In genomic region chr3:28139967-28140634, GRCh38 we compare ENCODE assay signal across 1 cellular context.
TF ChIP-seq lines count a peak whose summit lies in the region.

No MANE protein-coding gene starts in this region.

TF ChIP-seq in HepG2, 621 proteins besides CTCF, POLR2A, EP300 and RAD21 (continued from another document and continues in another):
- TF ChIP-seq CHD4 (IDR thresholded peaks at IDR 0.05; ENCODE audit: borderline replicate concordance, low read length) = no peak
- no peak for TF ChIP-seq ZNF766 (CRISPR knock-in tag; IDR thresholded peaks at IDR 0.05; ENCODE audit: borderline replicate concordance)
- TF ChIP-seq TEAD2 (CRISPR knock-in tag; IDR thresholded peaks at IDR 0.05) = no peak
- TF ChIP-seq KMT2B (CRISPR knock-in tag; IDR thresholded peaks at IDR 0.05) = no peak
- no peak for TF ChIP-seq ZSCAN9 (CRISPR knock-in tag; IDR thresholded peaks at IDR 0.05; ENCODE audit: borderline replicate concordance)
- TF ChIP-seq ZNF570 (CRISPR knock-in tag; IDR thresholded peaks at IDR 0.05; ENCODE audit: borderline replicate concordance) = no peak
- TF ChIP-seq ZNF615 (CRISPR knock-in tag; IDR thresholded peaks at IDR 0.05; ENCODE audit: borderline replicate concordance) = no peak
- TF ChIP-seq EHMT2 (IDR thresholded peaks at IDR 0.05; ENCODE audit: borderline replicate concordance, low read depth, low read length) = no peak
- TF ChIP-seq, protein P1, sequence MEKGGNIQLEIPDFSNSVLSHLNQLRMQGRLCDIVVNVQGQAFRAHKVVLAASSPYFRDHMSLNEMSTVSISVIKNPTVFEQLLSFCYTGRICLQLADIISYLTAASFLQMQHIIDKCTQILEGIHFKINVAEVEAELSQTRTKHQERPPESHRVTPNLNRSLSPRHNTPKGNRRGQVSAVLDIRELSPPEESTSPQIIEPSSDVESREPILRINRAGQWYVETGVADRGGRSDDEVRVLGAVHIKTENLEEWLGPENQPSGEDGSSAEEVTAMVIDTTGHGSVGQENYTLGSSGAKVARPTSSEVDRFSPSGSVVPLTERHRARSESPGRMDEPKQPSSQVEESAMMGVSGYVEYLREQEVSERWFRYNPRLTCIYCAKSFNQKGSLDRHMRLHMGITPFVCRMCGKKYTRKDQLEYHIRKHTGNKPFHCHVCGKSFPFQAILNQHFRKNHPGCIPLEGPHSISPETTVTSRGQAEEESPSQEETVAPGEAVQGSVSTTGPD (CRISPR knock-in tag; IDR thresholded peaks at IDR 0.05) = no peak
- no peak for TF ChIP-seq ZNF207 (IDR thresholded peaks at IDR 0.05; ENCODE audit: borderline replicate concordance)
- no peak for TF ChIP-seq ZNF589 (CRISPR knock-in tag; conservative IDR thresholded peaks at IDR 0.05)
- TF ChIP-seq, protein P2, sequence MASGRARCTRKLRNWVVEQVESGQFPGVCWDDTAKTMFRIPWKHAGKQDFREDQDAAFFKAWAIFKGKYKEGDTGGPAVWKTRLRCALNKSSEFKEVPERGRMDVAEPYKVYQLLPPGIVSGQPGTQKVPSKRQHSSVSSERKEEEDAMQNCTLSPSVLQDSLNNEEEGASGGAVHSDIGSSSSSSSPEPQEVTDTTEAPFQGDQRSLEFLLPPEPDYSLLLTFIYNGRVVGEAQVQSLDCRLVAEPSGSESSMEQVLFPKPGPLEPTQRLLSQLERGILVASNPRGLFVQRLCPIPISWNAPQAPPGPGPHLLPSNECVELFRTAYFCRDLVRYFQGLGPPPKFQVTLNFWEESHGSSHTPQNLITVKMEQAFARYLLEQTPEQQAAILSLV (CRISPR knock-in tag; IDR thresholded peaks at IDR 0.05; ENCODE audit: borderline replicate concordance) = no peak
- TF ChIP-seq, protein P3, sequence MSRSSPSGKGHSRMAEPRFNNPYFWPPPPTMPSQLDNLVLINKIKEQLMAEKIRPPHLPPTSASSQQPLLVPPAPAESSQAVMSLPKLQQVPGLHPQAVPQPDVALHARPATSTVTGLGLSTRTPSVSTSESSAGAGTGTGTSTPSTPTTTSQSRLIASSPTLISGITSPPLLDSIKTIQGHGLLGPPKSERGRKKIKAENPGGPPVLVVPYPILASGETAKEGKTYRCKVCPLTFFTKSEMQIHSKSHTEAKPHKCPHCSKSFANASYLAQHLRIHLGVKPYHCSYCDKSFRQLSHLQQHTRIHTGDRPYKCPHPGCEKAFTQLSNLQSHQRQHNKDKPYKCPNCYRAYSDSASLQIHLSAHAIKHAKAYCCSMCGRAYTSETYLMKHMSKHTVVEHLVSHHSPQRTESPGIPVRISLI (CRISPR knock-in tag; IDR thresholded peaks at IDR 0.05; ENCODE audit: borderline replicate concordance) = no peak
- TF ChIP-seq ZNF136 (CRISPR knock-in tag; IDR thresholded peaks at IDR 0.05; ENCODE audit: low read depth) = no peak
- no peak for TF ChIP-seq CHD2 (IDR thresholded peaks at IDR 0.05; ENCODE audit: low read depth, low read length)
- no peak for TF ChIP-seq KDM6A (CRISPR knock-in tag; IDR thresholded peaks at IDR 0.05; ENCODE audit: low read depth)
- no peak for TF ChIP-seq ZNF124 (CRISPR knock-in tag; IDR thresholded peaks at IDR 0.05)
- TF ChIP-seq POGK (CRISPR knock-in tag; conservative IDR thresholded peaks at IDR 0.05) = no peak
- no peak for TF ChIP-seq NAIF1 (CRISPR knock-in tag; IDR thresholded peaks at IDR 0.05; ENCODE audit: borderline replicate concordance)
- TF ChIP-seq ZBTB1 (CRISPR knock-in tag; IDR thresholded peaks at IDR 0.05; ENCODE audit: borderline replicate concordance) = no peak
- no peak for TF ChIP-seq AGO2 (optimal IDR thresholded peaks at IDR 0.05; ENCODE audit: low read depth, low read length)
- TF ChIP-seq PAWR (CRISPR knock-in tag; IDR thresholded peaks at IDR 0.05; ENCODE audit: borderline replicate concordance) = no peak
- TF ChIP-seq CC2D1A (CRISPR knock-in tag; IDR thresholded peaks at IDR 0.05) = no peak
- no peak for TF ChIP-seq ZNF749 (CRISPR knock-in tag; IDR thresholded peaks at IDR 0.05; ENCODE audit: borderline replicate concordance)
- TF ChIP-seq CBX5 (CRISPR knock-in tag; IDR thresholded peaks at IDR 0.05; ENCODE audit: borderline replicate concordance) = no peak
- TF ChIP-seq STAT6 (CRISPR knock-in tag; IDR thresholded peaks at IDR 0.05; ENCODE audit: borderline replicate concordance) = no peak
- TF ChIP-seq REL (CRISPR knock-in tag; conservative IDR thresholded peaks at IDR 0.05) = no peak
- TF ChIP-seq BCLAF1 (IDR thresholded peaks at IDR 0.05) = no peak
- TF ChIP-seq, protein P4, sequence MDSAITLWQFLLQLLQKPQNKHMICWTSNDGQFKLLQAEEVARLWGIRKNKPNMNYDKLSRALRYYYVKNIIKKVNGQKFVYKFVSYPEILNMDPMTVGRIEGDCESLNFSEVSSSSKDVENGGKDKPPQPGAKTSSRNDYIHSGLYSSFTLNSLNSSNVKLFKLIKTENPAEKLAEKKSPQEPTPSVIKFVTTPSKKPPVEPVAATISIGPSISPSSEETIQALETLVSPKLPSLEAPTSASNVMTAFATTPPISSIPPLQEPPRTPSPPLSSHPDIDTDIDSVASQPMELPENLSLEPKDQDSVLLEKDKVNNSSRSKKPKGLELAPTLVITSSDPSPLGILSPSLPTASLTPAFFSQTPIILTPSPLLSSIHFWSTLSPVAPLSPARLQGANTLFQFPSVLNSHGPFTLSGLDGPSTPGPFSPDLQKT (CRISPR knock-in tag; IDR thresholded peaks at IDR 0.05; ENCODE audit: borderline replicate concordance) = no peak
- TF ChIP-seq ETV6 (CRISPR knock-in tag; conservative IDR thresholded peaks at IDR 0.05) = no peak
- TF ChIP-seq ZNF670 (CRISPR knock-in tag; IDR thresholded peaks at IDR 0.05; ENCODE audit: borderline replicate concordance) = no peak
- TF ChIP-seq ZNF552 (CRISPR knock-in tag; IDR thresholded peaks at IDR 0.05; ENCODE audit: borderline replicate concordance) = no peak
- no peak for TF ChIP-seq IRX3 (CRISPR knock-in tag; IDR thresholded peaks at IDR 0.05; ENCODE audit: borderline replicate concordance, low read depth)
- TF ChIP-seq ZNF709 (CRISPR knock-in tag; IDR thresholded peaks at IDR 0.05) = no peak
- no peak for TF ChIP-seq ZNF773 (CRISPR knock-in tag; IDR thresholded peaks at IDR 0.05; ENCODE audit: borderline replicate concordance)
- TF ChIP-seq ZNF556 (CRISPR knock-in tag; IDR thresholded peaks at IDR 0.05; ENCODE audit: borderline replicate concordance) = no peak
- no peak for TF ChIP-seq ZSCAN31 (CRISPR knock-in tag; IDR thresholded peaks at IDR 0.05; ENCODE audit: low read depth)
- no peak for TF ChIP-seq ZNF790 (CRISPR knock-in tag; IDR thresholded peaks at IDR 0.05; ENCODE audit: borderline replicate concordance)
- no peak for TF ChIP-seq ZNF260 (CRISPR knock-in tag; IDR thresholded peaks at IDR 0.05; ENCODE audit: borderline replicate concordance, low read depth)
- no peak for TF ChIP-seq ZFP36 (IDR thresholded peaks at IDR 0.05; ENCODE audit: borderline replicate concordance, low read depth, low read length, partially characterized antibody)
- peak; percentile 85; the same call in 1 of the 2 replicates for TF ChIP-seq HMG20A (CRISPR knock-in tag; IDR thresholded peaks at IDR 0.05; ENCODE audit: borderline replicate concordance)
- TF ChIP-seq KAT2B (IDR thresholded peaks at IDR 0.05; ENCODE audit: borderline replicate concordance, low read depth, low read length) = no peak
- TF ChIP-seq ZNF451 (CRISPR knock-in tag; IDR thresholded peaks at IDR 0.05) = no peak
- TF ChIP-seq, protein P5, sequence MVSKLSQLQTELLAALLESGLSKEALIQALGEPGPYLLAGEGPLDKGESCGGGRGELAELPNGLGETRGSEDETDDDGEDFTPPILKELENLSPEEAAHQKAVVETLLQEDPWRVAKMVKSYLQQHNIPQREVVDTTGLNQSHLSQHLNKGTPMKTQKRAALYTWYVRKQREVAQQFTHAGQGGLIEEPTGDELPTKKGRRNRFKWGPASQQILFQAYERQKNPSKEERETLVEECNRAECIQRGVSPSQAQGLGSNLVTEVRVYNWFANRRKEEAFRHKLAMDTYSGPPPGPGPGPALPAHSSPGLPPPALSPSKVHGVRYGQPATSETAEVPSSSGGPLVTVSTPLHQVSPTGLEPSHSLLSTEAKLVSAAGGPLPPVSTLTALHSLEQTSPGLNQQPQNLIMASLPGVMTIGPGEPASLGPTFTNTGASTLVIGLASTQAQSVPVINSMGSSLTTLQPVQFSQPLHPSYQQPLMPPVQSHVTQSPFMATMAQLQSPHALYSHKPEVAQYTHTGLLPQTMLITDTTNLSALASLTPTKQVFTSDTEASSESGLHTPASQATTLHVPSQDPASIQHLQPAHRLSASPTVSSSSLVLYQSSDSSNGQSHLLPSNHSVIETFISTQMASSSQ (IDR thresholded peaks at IDR 0.05; ENCODE audit: low read depth) = no peak
- TF ChIP-seq, protein P5 (CRISPR knock-in tag; IDR thresholded peaks at IDR 0.05; ENCODE audit: borderline replicate concordance) = no peak
- TF ChIP-seq SALL1 (CRISPR knock-in tag; IDR thresholded peaks at IDR 0.05) = peak; percentile 65; the same call in 1 of the 2 replicates
- no peak for TF ChIP-seq BRD4 (CRISPR knock-in tag; IDR thresholded peaks at IDR 0.05)
- TF ChIP-seq HMGA1 (CRISPR knock-in tag; conservative IDR thresholded peaks at IDR 0.05) = no peak
- TF ChIP-seq HNRNPL (IDR thresholded peaks at IDR 0.05; ENCODE audit: low read depth, low read length) = no peak
- no peak for TF ChIP-seq ZNF678 (CRISPR knock-in tag; IDR thresholded peaks at IDR 0.05)
